Comparison of ENCODE assay signal across 8 cellular contexts in genomic region chr2:195535911-195536522, GRCh38.
DNase-seq lines count a peak whose midpoint lies in the region; ATAC-seq and TF ChIP-seq lines count a peak whose summit lies in the region.

No MANE protein-coding gene starts in this region.

- H3K27ac Mint-ChIP-seq in GM23338 (no peak overlapping the region), progenitor cell of endocrine pancreas (no peak overlapping the region)

- H2AFZ ChIP-seq in GM23338 = no peak overlapping the region

- no peaks in the 10 kb centered on the region; the same call in 1 of the 2 replicates for H3K4me1 ChIP-seq in GM23338 (ENCODE audit: insufficient read depth)

- H3K36me3 ChIP-seq in GM23338 (ENCODE audit: insufficient read depth) = no peaks in the 10 kb centered on the region

- no peaks in the 10 kb centered on the region for H3K9me3 Mint-ChIP-seq in GM23338
- no peaks in the 10 kb centered on the region for H3K9me3 Mint-ChIP-seq in progenitor cell of endocrine pancreas (ENCODE audit: low read depth)

- H3K9me2 ChIP-seq in GM23338 (ENCODE audit: insufficient read depth) = no peaks in the 10 kb centered on the region

- H3K36me3 Mint-ChIP-seq in GM23338 (ENCODE audit: low read depth) (no peaks in the 10 kb centered on the region), progenitor cell of endocrine pancreas (ENCODE audit: insufficient read depth) (no peaks in the 10 kb centered on the region)

- H3K79me2 ChIP-seq in GM23338 (replicated peaks; ENCODE audit: insufficient read depth) = no peaks in the 10 kb centered on the region

- H3K27me3 ChIP-seq in GM23338 (ENCODE audit: insufficient read depth) = no peaks in the 10 kb centered on the region

- ATAC-seq in GM18520 (IDR thresholded peaks at IDR 0.05; ENCODE audit: unreplicated experiment) = peak; percentile 81
- ATAC-seq in HG02943 (IDR thresholded peaks at IDR 0.05; ENCODE audit: low read depth, unreplicated experiment) = peak; percentile 85
- ATAC-seq in GM23338 = no peak

- no peaks in the 10 kb centered on the region for H4K20me1 ChIP-seq in GM23338 (replicated peaks; ENCODE audit: insufficient read depth)

- no peak overlapping the region for H3K27ac ChIP-seq in GM23338 (ENCODE audit: low read depth)

- H3K4me3 ChIP-seq in GM23338 = no peak overlapping the region

- H3K4me1 Mint-ChIP-seq in GM23338 (peaks cover 8% of the 10 kb centered on the region; the same call in 2 of the 3 replicates), progenitor cell of endocrine pancreas (ENCODE audit: low read depth) (peaks cover 15% of the 10 kb centered on the region)

- H3K4me2 ChIP-seq in GM23338 = no peak overlapping the region

- H3F3A ChIP-seq in GM23338 (replicated peaks; ENCODE audit: low read depth) = no peaks in the 10 kb centered on the region

- H3K4me3 Mint-ChIP-seq in GM23338 (no peak overlapping the region), progenitor cell of endocrine pancreas (ENCODE audit: low read depth) (no peak overlapping the region)

- no peak for TF ChIP-seq CTCF in GM23338 (conservative IDR thresholded peaks at IDR 0.05; ENCODE audit: low read depth in 2 of 2)
- TF ChIP-seq CTCF in progenitor cell of endocrine pancreas (IDR thresholded peaks at IDR 0.05; ENCODE audit: unreplicated experiment) = no peak

- peak; percentile 48 for DNase-seq in RPMI8226
- peak; percentile 67 for DNase-seq in activated effector memory CD4-positive, alpha-beta T cell treated with Interleukin-2 at 50 U/mL for 16 hours
- DNase-seq in stimulated activated CD4-positive, alpha-beta T cell treated with anti-CD3 and anti-CD28 coated beads, Interleukin-12 subunit alpha, Interleukin-12 subunit beta, amount 100 ng/mL, for 4 hours = peak; percentile 39
- DNase-seq in GM23338 (ENCODE audit: low spot score) = no peak
- no peak for DNase-seq in progenitor cell of endocrine pancreas (ENCODE audit: low spot score, unreplicated experiment)
- no peak for DNase-seq in COR-L47 (lab: John Stamatoyannopoulos, UW)

- H3K27me3 Mint-ChIP-seq in GM23338 (ENCODE audit: insufficient read depth, low read depth, poor library complexity) = peaks cover 4% of the 10 kb centered on the region
- peaks cover 42% of the 10 kb centered on the region for H3K27me3 Mint-ChIP-seq in progenitor cell of endocrine pancreas

TF ChIP-seq in GM23338, 12 proteins besides CTCF, POLR2A, EP300 and RAD21:
- TF ChIP-seq CREB1 (CRISPR knock-in tag; IDR thresholded peaks at IDR 0.05; ENCODE audit: low read depth) (no peak), STAT1 (IDR thresholded peaks at IDR 0.05; ENCODE audit: unreplicated experiment) (no peak), EZH2 (IDR thresholded peaks at IDR 0.05; ENCODE audit: low read depth, unreplicated experiment) (no peak), EZH2phosphoT487 (IDR thresholded peaks at IDR 0.05; ENCODE audit: unreplicated experiment) (no peak)

Comparison
In these comparisons a context has a peak if more than half of its experiments do, and no peak if none do; other contexts are left out.
1. DNase-seq: peak in RPMI8226 (single experiment), activated effector memory CD4-positive, alpha-beta T cell treated with Interleukin-2 at 50 U/mL for 16 hours (single experiment) and stimulated activated CD4-positive, alpha-beta T cell treated with anti-CD3 and anti-CD28 coated beads, Interleukin-12 subunit alpha, Interleukin-12 subunit beta, amount 100 ng/mL, for 4 hours (single experiment); none in GM23338 (single experiment), progenitor cell of endocrine pancreas (single experiment) and COR-L47 (single experiment).